In genomic region chrX:16822723-16823122, GRCh38 we compare ENCODE assay signal across 2 cellular contexts.
TF ChIP-seq lines count a peak whose summit lies in the region.

No MANE protein-coding gene starts in this region.

TF ChIP-seq in IMR-90, 13 proteins besides CTCF, POLR2A, EP300 and RAD21:
- TF ChIP-seq NFE2L2 (IDR thresholded peaks at IDR 0.05; ENCODE audit: low read depth, low read length): no peak
- 0 out of 2 replicates have a peak, but pooled peaks have one; percentile 11 for TF ChIP-seq CEBPB (IDR thresholded peaks at IDR 0.05; ENCODE audit: low read depth, low read length)
- TF ChIP-seq, protein P1, sequence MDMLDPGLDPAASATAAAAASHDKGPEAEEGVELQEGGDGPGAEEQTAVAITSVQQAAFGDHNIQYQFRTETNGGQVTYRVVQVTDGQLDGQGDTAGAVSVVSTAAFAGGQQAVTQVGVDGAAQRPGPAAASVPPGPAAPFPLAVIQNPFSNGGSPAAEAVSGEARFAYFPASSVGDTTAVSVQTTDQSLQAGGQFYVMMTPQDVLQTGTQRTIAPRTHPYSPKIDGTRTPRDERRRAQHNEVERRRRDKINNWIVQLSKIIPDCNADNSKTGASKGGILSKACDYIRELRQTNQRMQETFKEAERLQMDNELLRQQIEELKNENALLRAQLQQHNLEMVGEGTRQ (IDR thresholded peaks at IDR 0.05; ENCODE audit: low read depth, low read length): no peak
- TF ChIP-seq MAFK (IDR thresholded peaks at IDR 0.05; ENCODE audit: low read depth, low read length): no peak
- TF ChIP-seq MAZ (IDR thresholded peaks at IDR 0.05; ENCODE audit: borderline replicate concordance, low read depth, low read length): no peak

TF ChIP-seq in GM23338, 12 proteins besides CTCF, POLR2A, EP300 and RAD21:
- TF ChIP-seq, protein P2, sequence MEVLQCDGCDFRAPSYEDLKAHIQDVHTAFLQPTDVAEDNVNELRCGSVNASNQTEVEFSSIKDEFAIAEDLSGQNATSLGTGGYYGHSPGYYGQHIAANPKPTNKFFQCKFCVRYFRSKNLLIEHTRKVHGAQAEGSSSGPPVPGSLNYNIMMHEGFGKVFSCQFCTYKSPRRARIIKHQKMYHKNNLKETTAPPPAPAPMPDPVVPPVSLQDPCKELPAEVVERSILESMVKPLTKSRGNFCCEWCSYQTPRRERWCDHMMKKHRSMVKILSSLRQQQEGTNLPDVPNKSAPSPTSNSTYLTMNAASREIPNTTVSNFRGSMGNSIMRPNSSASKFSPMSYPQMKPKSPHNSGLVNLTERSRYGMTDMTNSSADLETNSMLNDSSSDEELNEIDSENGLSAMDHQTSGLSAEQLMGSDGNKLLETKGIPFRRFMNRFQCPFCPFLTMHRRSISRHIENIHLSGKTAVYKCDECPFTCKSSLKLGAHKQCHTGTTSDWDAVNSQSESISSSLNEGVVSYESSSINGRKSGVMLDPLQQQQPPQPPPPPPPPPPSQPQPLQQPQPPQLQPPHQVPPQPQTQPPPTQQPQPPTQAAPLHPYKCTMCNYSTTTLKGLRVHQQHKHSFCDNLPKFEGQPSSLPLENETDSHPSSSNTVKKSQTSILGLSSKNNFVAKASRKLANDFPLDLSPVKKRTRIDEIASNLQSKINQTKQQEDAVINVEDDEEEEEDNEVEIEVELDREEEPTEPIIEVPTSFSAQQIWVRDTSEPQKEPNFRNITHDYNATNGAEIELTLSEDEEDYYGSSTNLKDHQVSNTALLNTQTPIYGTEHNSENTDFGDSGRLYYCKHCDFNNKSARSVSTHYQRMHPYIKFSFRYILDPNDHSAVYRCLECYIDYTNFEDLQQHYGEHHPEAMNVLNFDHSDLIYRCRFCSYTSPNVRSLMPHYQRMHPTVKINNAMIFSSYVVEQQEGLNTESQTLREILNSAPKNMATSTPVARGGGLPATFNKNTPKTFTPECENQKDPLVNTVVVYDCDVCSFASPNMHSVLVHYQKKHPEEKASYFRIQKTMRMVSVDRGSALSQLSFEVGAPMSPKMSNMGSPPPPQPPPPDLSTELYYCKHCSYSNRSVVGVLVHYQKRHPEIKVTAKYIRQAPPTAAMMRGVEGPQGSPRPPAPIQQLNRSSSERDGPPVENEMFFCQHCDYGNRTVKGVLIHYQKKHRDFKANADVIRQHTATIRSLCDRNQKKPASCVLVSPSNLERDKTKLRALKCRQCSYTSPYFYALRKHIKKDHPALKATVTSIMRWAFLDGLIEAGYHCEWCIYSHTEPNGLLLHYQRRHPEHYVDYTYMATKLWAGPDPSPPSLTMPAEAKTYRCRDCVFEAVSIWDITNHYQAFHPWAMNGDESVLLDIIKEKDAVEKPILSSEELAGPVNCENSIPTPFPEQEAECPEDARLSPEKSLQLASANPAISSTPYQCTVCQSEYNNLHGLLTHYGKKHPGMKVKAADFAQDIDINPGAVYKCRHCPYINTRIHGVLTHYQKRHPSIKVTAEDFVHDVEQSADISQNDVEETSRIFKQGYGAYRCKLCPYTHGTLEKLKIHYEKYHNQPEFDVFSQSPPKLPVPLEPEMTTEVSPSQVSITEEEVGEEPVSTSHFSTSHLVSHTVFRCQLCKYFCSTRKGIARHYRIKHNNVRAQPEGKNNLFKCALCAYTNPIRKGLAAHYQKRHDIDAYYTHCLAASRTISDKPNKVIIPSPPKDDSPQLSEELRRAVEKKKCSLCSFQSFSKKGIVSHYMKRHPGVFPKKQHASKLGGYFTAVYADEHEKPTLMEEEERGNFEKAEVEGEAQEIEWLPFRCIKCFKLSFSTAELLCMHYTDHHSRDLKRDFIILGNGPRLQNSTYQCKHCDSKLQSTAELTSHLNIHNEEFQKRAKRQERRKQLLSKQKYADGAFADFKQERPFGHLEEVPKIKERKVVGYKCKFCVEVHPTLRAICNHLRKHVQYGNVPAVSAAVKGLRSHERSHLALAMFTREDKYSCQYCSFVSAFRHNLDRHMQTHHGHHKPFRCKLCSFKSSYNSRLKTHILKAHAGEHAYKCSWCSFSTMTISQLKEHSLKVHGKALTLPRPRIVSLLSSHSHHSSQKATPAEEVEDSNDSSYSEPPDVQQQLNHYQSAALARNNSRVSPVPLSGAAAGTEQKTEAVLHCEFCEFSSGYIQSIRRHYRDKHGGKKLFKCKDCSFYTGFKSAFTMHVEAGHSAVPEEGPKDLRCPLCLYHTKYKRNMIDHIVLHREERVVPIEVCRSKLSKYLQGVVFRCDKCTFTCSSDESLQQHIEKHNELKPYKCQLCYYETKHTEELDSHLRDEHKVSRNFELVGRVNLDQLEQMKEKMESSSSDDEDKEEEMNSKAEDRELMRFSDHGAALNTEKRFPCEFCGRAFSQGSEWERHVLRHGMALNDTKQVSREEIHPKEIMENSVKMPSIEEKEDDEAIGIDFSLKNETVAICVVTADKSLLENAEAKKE (CRISPR knock-in tag; IDR thresholded peaks at IDR 0.05): no peak
- TF ChIP-seq ZNF331 (CRISPR knock-in tag; IDR thresholded peaks at IDR 0.05; ENCODE audit: low read depth) (no peak), NANOG (IDR thresholded peaks at IDR 0.05; ENCODE audit: borderline replicate concordance) (no peak)
